19 cellular contexts compared by ENCODE assay signal in the genomic region with DNA sequence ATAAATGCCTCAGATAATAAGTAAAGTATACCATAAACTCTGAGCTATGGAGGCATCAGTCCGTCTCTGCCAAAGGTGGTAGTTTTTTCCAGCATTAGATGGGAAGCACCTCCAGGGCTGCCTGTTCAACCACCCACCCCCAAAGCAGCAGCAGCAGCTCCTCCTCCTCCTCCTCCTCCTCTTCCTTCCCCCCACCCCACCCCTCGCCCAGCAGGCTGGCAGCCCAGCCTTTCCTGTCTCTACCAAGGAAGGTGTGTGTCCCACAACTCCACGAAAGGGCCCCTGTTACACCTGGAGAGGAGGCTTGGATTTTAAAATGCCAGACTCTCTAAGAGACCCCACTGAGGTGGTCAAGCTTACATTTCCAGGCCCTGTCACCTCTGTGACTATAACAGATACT.
DNase-seq lines count a peak whose midpoint lies in the region; ATAC-seq lines count a peak whose summit lies in the region.
"Had no signal": no experiment of that assay in that cellular context is flagged by ENCODE, and none has a peak within 500 bp of the region (broad histone marks: within the 10 kb centered on the region; RNA-seq: fewer than 3 reads in every experiment).

No MANE protein-coding gene starts in this region.

- no peaks in the 10 kb centered on the region for H3K9me3 ChIP-seq in CD4-positive, alpha-beta memory T cell (ENCODE audit: control insufficient read depth in 1 of 2, low read length in 2 of 2)
- H3K9me3 ChIP-seq in KOPT-K1 (ENCODE audit: insufficient read depth, low read length, poor library complexity, severe bottlenecking): no peaks in the 10 kb centered on the region
- no peaks in the 10 kb centered on the region for H3K9me3 ChIP-seq in naive thymus-derived CD4-positive, alpha-beta T cell (ENCODE audit: control insufficient read depth in 2 of 3, low read length in 3 of 3)
- H3K9me3 ChIP-seq: BLaER1, Peyer's patch had no signal

- H3K27me3 ChIP-seq in CD4-positive, alpha-beta memory T cell (ENCODE audit: insufficient read depth, low read length): no peaks in the 10 kb centered on the region
- H3K27me3 ChIP-seq in naive thymus-derived CD4-positive, alpha-beta T cell (ENCODE audit: control insufficient read depth in 2 of 2, insufficient read depth in 2 of 2, low read length in 2 of 2): no peaks in the 10 kb centered on the region
- H3K27me3 ChIP-seq: BLaER1, Peyer's patch had no signal

- intact Hi-C loops in CD4-positive, alpha-beta memory T cell (cut with micrococcal nuclease): loop anchor here (5.0 kb wide), 1 partner anchor 98 kb away; no protein-coding TSS in a partner anchor
- intact Hi-C loops in naive thymus-derived CD4-positive, alpha-beta T cell (cut with micrococcal nuclease): loop anchor here in 1 of 2 donors (1.0 to 2.0 kb wide), 2 partner anchors 66 to 93 kb away; no protein-coding TSS in a partner anchor

- ATAC-seq in naive thymus-derived CD4-positive, alpha-beta T cell: no peak
- no peak for ATAC-seq in GM21619 (IDR thresholded peaks at IDR 0.05; ENCODE audit: unreplicated experiment)
- ATAC-seq: HepG2, SK-N-SH treated with all-trans-retinoic acid at 6 μM for 48 hours had no signal

- peaks cover 41% of the 10 kb centered on the region for H3K4me1 Mint-ChIP-seq in T-helper 2 cell treated with Interferon-gamma antibody and Interleukin-4, amounts not matched to agents 5 μg/mL and 100 μg/mL, for 36 hours (ENCODE audit: low read depth)
- peaks cover 34 to 54% (median 37%) of the 10 kb centered on the region in 4 donors for H3K4me1 Mint-ChIP-seq in CD4-positive, alpha-beta memory T cell
- peaks cover 23 to 47% (median 39%) of the 10 kb centered on the region in 7 donors for H3K4me1 Mint-ChIP-seq in naive thymus-derived CD4-positive, alpha-beta T cell

- H3K4me1 ChIP-seq in CD4-positive, alpha-beta memory T cell (ENCODE audit: insufficient read depth, low read length): peaks cover 29% of the 10 kb centered on the region
- H3K4me1 ChIP-seq in naive thymus-derived CD4-positive, alpha-beta T cell (ENCODE audit: control insufficient read depth in 2 of 2, insufficient read depth in 2 of 2, low read length in 2 of 2): peaks cover 23 to 27% of the 10 kb centered on the region in 2 donors
- H3K4me1 ChIP-seq: BLaER1 had no signal

- POLR2A ChIA-PET in CD4-positive, alpha-beta memory T cell (lab: Charles Lee; ENCODE audit: partially characterized antibody): interaction anchor here (0.8 to 1.7 kb wide), 6 partner anchors 75 to 174 kb away, joined by 3 to 7 read pairs (median 4); partner anchors contain the start of gene GFI1
- POLR2A ChIA-PET in naive thymus-derived CD4-positive, alpha-beta T cell (lab: Charles Lee): interaction anchor here (0.6 kb wide), 1 partner anchor 12 kb away, joined by 3 read pairs; no protein-coding TSS in a partner anchor

- no peaks in the 10 kb centered on the region for H3K9me3 Mint-ChIP-seq in T-helper 2 cell treated with Interferon-gamma antibody and Interleukin-4, amounts not matched to agents 5 μg/mL and 100 μg/mL, for 36 hours
- H3K9me3 Mint-ChIP-seq in CD4-positive, alpha-beta memory T cell: peaks cover 0 to 5% (median 0%) of the 10 kb centered on the region in 8 donors
- peaks cover 0 to 5% (median 0%) of the 10 kb centered on the region in 11 donors for H3K9me3 Mint-ChIP-seq in naive thymus-derived CD4-positive, alpha-beta T cell

- no peaks in the 10 kb centered on the region for H3K27me3 Mint-ChIP-seq in T-helper 2 cell treated with Interferon-gamma antibody and Interleukin-4, amounts not matched to agents 5 μg/mL and 100 μg/mL, for 36 hours (ENCODE audit: low read depth)
- no peaks in the 10 kb centered on the region for H3K27me3 Mint-ChIP-seq in CD4-positive, alpha-beta memory T cell
- no peaks in the 10 kb centered on the region for H3K27me3 Mint-ChIP-seq in naive thymus-derived CD4-positive, alpha-beta T cell

- H3K27ac ChIP-seq in CD4-positive, alpha-beta memory T cell (ENCODE audit: low read depth, low read length): no peak overlapping the region
- H3K27ac ChIP-seq in KOPT-K1 (ENCODE audit: low read depth, low read length, poor library complexity, severe bottlenecking): peak overlapping the region; percentile 95
- no peak overlapping the region for H3K27ac ChIP-seq in naive thymus-derived CD4-positive, alpha-beta T cell (ENCODE audit: low read depth, low read length)
- H3K27ac ChIP-seq: 22Rv1, BLaER1 had no signal

- peaks cover 4% of the 10 kb centered on the region for H3K36me3 Mint-ChIP-seq in T-helper 2 cell treated with Interferon-gamma antibody and Interleukin-4, amounts not matched to agents 5 μg/mL and 100 μg/mL, for 36 hours (ENCODE audit: low read depth)
- no peaks in the 10 kb centered on the region for H3K36me3 Mint-ChIP-seq in CD4-positive, alpha-beta memory T cell
- peaks cover 0 to 10% (median 0%) of the 10 kb centered on the region in 5 donors for H3K36me3 Mint-ChIP-seq in naive thymus-derived CD4-positive, alpha-beta T cell

- H3K27ac Mint-ChIP-seq in T-helper 2 cell treated with Interferon-gamma antibody and Interleukin-4, amounts not matched to agents 5 μg/mL and 100 μg/mL, for 36 hours: peak overlapping the region; percentile 23
- peak overlapping the region in 6 of 7 donors; percentile 19 to 91 (median 54) for H3K27ac Mint-ChIP-seq in CD4-positive, alpha-beta memory T cell
- H3K27ac Mint-ChIP-seq in naive thymus-derived CD4-positive, alpha-beta T cell: peak overlapping the region in 4 of 9 donors; percentile 0 to 56 (median 17)

- H3K4me3 Mint-ChIP-seq in T-helper 2 cell treated with Interferon-gamma antibody and Interleukin-4, amounts not matched to agents 5 μg/mL and 100 μg/mL, for 36 hours: peak overlapping the region; percentile 80
- H3K4me3 Mint-ChIP-seq in CD4-positive, alpha-beta memory T cell: peak overlapping the region in 6 of 8 donors; percentile 10 to 79 (median 53)
- peak overlapping the region in 7 of 10 donors; percentile 29 to 72 (median 67) for H3K4me3 Mint-ChIP-seq in naive thymus-derived CD4-positive, alpha-beta T cell

- DNase-seq in T-helper 2 cell treated with Interferon-gamma antibody and Interleukin-4, amounts not matched to agents 5 μg/mL and 100 μg/mL, for 36 hours (ENCODE audit: low spot score): no peak
- DNase-seq in T-helper 2 cell: no peak
- DNase-seq in CD4-positive, alpha-beta memory T cell: no peak
- DNase-seq in naive thymus-derived CD4-positive, alpha-beta T cell: no peak
- no peak for DNase-seq in NCI-H510A treated with DMSO at 0.1 percent for 48 hours (lab: John Stamatoyannopoulos, UW)
- no peak for DNase-seq in stimulated activated CD4-positive, alpha-beta T cell treated with anti-CD3 and anti-CD28 coated beads, Interleukin-15, amount 100 ng/mL, for 24 hours
- DNase-seq: ACHN, NCI-H1105, NCI-H146, NCI-H2029, NCI-H226, NCI-H524 treated with DMSO at 0.1 percent for 48 hours had no signal

- CTCF ChIA-PET in CD4-positive, alpha-beta memory T cell (lab: Charles Lee; ENCODE audit: partially characterized antibody): interaction anchor here (1.0 to 3.1 kb wide), 4 partner anchors 76 to 195 kb away, joined by 3 to 13 read pairs (median 11); no protein-coding TSS in a partner anchor
- CTCF ChIA-PET in naive thymus-derived CD4-positive, alpha-beta T cell (lab: Charles Lee): interaction anchor here (0.5 kb wide), 1 partner anchor 97 kb away, joined by 3 read pairs; no protein-coding TSS in a partner anchor

- H3K4me3 ChIP-seq in CD4-positive, alpha-beta memory T cell (ENCODE audit: low read length in 2 of 2): no peak overlapping the region
- no peak overlapping the region for H3K4me3 ChIP-seq in naive thymus-derived CD4-positive, alpha-beta T cell (ENCODE audit: low read length)
- H3K4me3 ChIP-seq: BLaER1, Peyer's patch had no signal

- no peaks in the 10 kb centered on the region for H3K36me3 ChIP-seq in CD4-positive, alpha-beta memory T cell (ENCODE audit: insufficient read depth, low read length)
- H3K36me3 ChIP-seq in KOPT-K1 (ENCODE audit: insufficient read depth, low read length): no peaks in the 10 kb centered on the region
- no peaks in the 10 kb centered on the region for H3K36me3 ChIP-seq in naive thymus-derived CD4-positive, alpha-beta T cell (ENCODE audit: control insufficient read depth in 2 of 3, insufficient read depth in 3 of 3, low read length in 3 of 3)
- H3K36me3 ChIP-seq: BLaER1, Peyer's patch had no signal
